ENCODE assay signal across 15 cellular contexts in genomic region chr7:30923774-30924413, GRCh38. TPM values are rescaled to one million over a fixed set of nuclear protein-coding genes. Genes with fewer than 3 reads are reported as not detected.
DNase-seq lines count a peak whose midpoint lies in the region; ATAC-seq and TF ChIP-seq lines count a peak whose summit lies in the region.
"Had no signal": no experiment of that assay in that cellular context is flagged by ENCODE, and none has a peak within 500 bp of the region (broad histone marks: within the 10 kb centered on the region; RNA-seq: fewer than 3 reads in every experiment).

No MANE protein-coding gene starts in this region.

- H3K4me3 Mint-ChIP-seq in endothelial cell (ENCODE audit: unreplicated experiment): no peak overlapping the region

- H3K27ac Mint-ChIP-seq in endothelial cell (ENCODE audit: unreplicated experiment): no peak overlapping the region
- H3K27ac Mint-ChIP-seq: activated naive CD4-positive, alpha-beta T cell treated with anti-CD3 and anti-CD28 coated beads, Interleukin-2, amount 50 U/mL, for 72 hours had no signal

- ATAC-seq in HG03354 (IDR thresholded peaks at IDR 0.05; ENCODE audit: poor library complexity, severe bottlenecking, unreplicated experiment): no peak
- no peak for ATAC-seq in GM19395 (IDR thresholded peaks at IDR 0.05; ENCODE audit: unreplicated experiment)
- ATAC-seq: activated naive CD4-positive, alpha-beta T cell treated with anti-CD3 and anti-CD28 coated beads, Interleukin-2, amount 50 U/mL, for 72 hours had no signal

- H3K4me1 ChIP-seq in ovary (ENCODE audit: insufficient read depth): no peaks in the 10 kb centered on the region

- no peaks in the 10 kb centered on the region for H3K9me3 ChIP-seq in ovary

- no peak for TF ChIP-seq EP300 in ovary (IDR thresholded peaks at IDR 0.05)

- H3K4me3 ChIP-seq in ovary: no peak overlapping the region
- H3K4me3 ChIP-seq: lung had no signal

- no peak for TF ChIP-seq POLR2A in ovary (IDR thresholded peaks at IDR 0.05)

- no peak for TF ChIP-seq CTCF in endothelial cell (IDR thresholded peaks at IDR 0.05; ENCODE audit: unreplicated experiment)
- TF ChIP-seq CTCF in ovary (IDR thresholded peaks at IDR 0.05): no peak

- H3K36me3 ChIP-seq in ovary: no peaks in the 10 kb centered on the region

- no peaks in the 10 kb centered on the region for H3K27me3 ChIP-seq in ovary

- peaks cover 14% of the 10 kb centered on the region for H3K4me1 Mint-ChIP-seq in endothelial cell (ENCODE audit: unreplicated experiment)

- H3K9me3 Mint-ChIP-seq in endothelial cell (ENCODE audit: unreplicated experiment): no peaks in the 10 kb centered on the region
- H3K9me3 Mint-ChIP-seq: activated naive CD4-positive, alpha-beta T cell treated with anti-CD3 and anti-CD28 coated beads, Interleukin-2, amount 50 U/mL, for 72 hours had no signal

- peaks cover 11% of the 10 kb centered on the region for H3K27me3 Mint-ChIP-seq in endothelial cell (ENCODE audit: unreplicated experiment)

- WGBS in ovary, 3 donors: 80 to 85% (median 81%) methylated on average over 13 of the region's 13 CpGs

- no peak overlapping the region for H3K27ac ChIP-seq in ovary

- peak; percentile 0 for DNase-seq in stimulated activated CD4-positive, alpha-beta T cell treated with anti-CD3 and anti-CD28 coated beads, Interleukin-15, amount 100 ng/mL, for 24 hours
- DNase-seq in stimulated activated CD4-positive, alpha-beta T cell treated with anti-CD3 and anti-CD28 coated beads, Interleukin-4, amount 100 ng/mL, for 1 hour: no peak
- DNase-seq in endothelial cell (ENCODE audit: low spot score): peak; percentile 2
- DNase-seq in ovary: peak; percentile 5 to 15 (median 6)
- DNase-seq in NCI-H446 treated with DMSO at 0.1 percent for 48 hours (lab: John Stamatoyannopoulos, UW): no peak
- no peak for DNase-seq in MV-4-11 (lab: John Stamatoyannopoulos, UW)
- DNase-seq: central memory CD4-positive, alpha-beta T cell; DMS79; hippocampal formation; NCI-H226 had no signal

- H3K36me3 Mint-ChIP-seq in endothelial cell (ENCODE audit: low read depth, unreplicated experiment): no peaks in the 10 kb centered on the region
- H3K36me3 Mint-ChIP-seq: activated naive CD4-positive, alpha-beta T cell treated with anti-CD3 and anti-CD28 coated beads, Interleukin-2, amount 50 U/mL, for 72 hours had no signal

- intact Hi-C loops in ovary (cut with DNase I): no loop called here

RNA-seq across cellular contexts. Expression of gene AQP1, which starts 12.2 kb away (rescaled TPM):
- total RNA-seq in endothelial cell (ENCODE audit: unreplicated experiment): 2.7 TPM
- 100 to 1,000 TPM in 1 of 7 donors, 10 to 100 TPM in 6; 10.2 to 114 (median 47.0) TPM for total RNA-seq in ovary
- 100 to 1,000 TPM in 1 of 2 donors, 10 to 100 TPM in 1; 91.0 to 151 TPM for polyA plus RNA-seq in ovary

RNA-seq across cellular contexts. Expression of gene GHRHR, which starts 39.9 kb away (rescaled TPM):
- total RNA-seq in endothelial cell (ENCODE audit: unreplicated experiment): 7.5 TPM
- not detected for total RNA-seq in ovary
- polyA plus RNA-seq in ovary: not detected
- total RNA-seq: activated naive CD4-positive, alpha-beta T cell treated with anti-CD3 and anti-CD28 coated beads, Interleukin-2, amount 50 U/mL, for 72 hours; epithelial cell of proximal tubule had no signal

Comparison
In these comparisons a context has a peak if more than half of its experiments do, and no peak if none do; other contexts are left out.
1. DNase-seq: peak in stimulated activated CD4-positive, alpha-beta T cell treated with anti-CD3 and anti-CD28 coated beads, Interleukin-15, amount 100 ng/mL, for 24 hours (single experiment), endothelial cell (single experiment) and ovary (5 of 5); none in stimulated activated CD4-positive, alpha-beta T cell treated with anti-CD3 and anti-CD28 coated beads, Interleukin-4, amount 100 ng/mL, for 1 hour (single experiment), NCI-H446 treated with DMSO at 0.1 percent for 48 hours (single experiment) and MV-4-11 (single experiment).